ENCODE assay signal across 21 cellular contexts in the genomic region with DNA sequence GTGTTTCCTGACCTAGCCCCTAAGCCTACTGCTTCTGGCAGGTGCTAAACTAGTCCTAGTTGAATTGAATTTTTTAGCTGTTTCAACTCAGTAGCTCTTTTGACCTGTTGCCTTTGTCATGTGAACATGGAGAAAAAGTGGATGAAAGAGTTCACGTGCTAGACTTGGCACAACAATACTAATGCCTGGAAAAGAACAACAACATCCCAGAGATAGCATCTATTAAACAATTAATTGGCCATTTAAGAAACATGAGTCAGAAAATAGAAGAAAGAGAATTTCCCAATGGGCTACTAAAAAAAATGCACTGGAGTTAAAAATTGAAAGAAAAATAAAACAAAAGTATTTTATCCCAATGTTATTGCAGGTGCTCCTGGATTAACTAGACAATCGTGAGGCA. TPM values are rescaled to one million over a fixed set of nuclear protein-coding genes. Genes with fewer than 3 reads are reported as not detected.
DNase-seq lines count a peak whose midpoint lies in the region; FAIRE-seq and TF ChIP-seq lines count a peak whose summit lies in the region.
"Had no signal": no experiment of that assay in that cellular context is flagged by ENCODE, and none has a peak within 500 bp of the region (broad histone marks: within the 10 kb centered on the region; RNA-seq: fewer than 3 reads in every experiment).

No MANE protein-coding gene starts in this region.

- H3K9ac ChIP-seq in endothelial cell of umbilical vein (replicated peaks; ENCODE audit: extremely low read depth, insufficient read depth, low read length): no peak overlapping the region
- H3K9ac ChIP-seq in mesendoderm (ENCODE audit: low read length): no peak overlapping the region
- H3K9ac ChIP-seq: BLaER1 had no signal

- H3K23ac ChIP-seq in mesendoderm (ENCODE audit: low read length): no peak overlapping the region

- DNase-seq in EH (ENCODE audit: low read depth) (peak; percentile 32), cardiac fibroblast (ENCODE audit: low read depth in 2 of 2) (peak; percentile 44 to 55), endothelial cell of umbilical vein (ENCODE audit: low read depth, low spot score) (peak; percentile 94), pulmonary artery endothelial cell (ENCODE audit: low read depth, low spot score) (peak; percentile 69), vagina (ENCODE audit: extremely low spot score in 2 of 2) (no peak), Caco-2 (no peak), mesendoderm (no peak), HuH-7 (ENCODE audit: low spot score) (no peak)
- DNase-seq: 8988T; CD8-positive, alpha-beta T cell; DMS 273 treated with DMSO at 0.1 percent for 48 hours; DMS53; DND-41; GOT3; H7; HFFc6 had no signal

- WGBS in mesendoderm (ENCODE audit: extremely low coverage, insufficient coverage, low lambda C conversion rate): no CpG with 5 or more reads among the region's 2 CpGs

- H3K9me3 ChIP-seq in endothelial cell of umbilical vein (replicated peaks; ENCODE audit: control insufficient read depth, insufficient read depth, low read length) (no peaks in the 10 kb centered on the region), vagina (no peaks in the 10 kb centered on the region), Caco-2 (no peaks in the 10 kb centered on the region)

- no peaks in the 10 kb centered on the region for H4K20me1 ChIP-seq in endothelial cell of umbilical vein (replicated peaks; ENCODE audit: control insufficient read depth, extremely low read depth, insufficient read depth, low read length)
- H4K20me1 ChIP-seq: BLaER1 had no signal

- no peak overlapping the region for H2BK5ac ChIP-seq in mesendoderm (ENCODE audit: low read length)

- H3K4me1 ChIP-seq in endothelial cell of umbilical vein (ENCODE audit: control insufficient read depth, extremely low read depth, insufficient read depth, low read length) (peaks cover 12% of the 10 kb centered on the region), vagina (no peaks in the 10 kb centered on the region), Caco-2 (no peaks in the 10 kb centered on the region), mesendoderm (ENCODE audit: control insufficient read depth, low read depth, low read length) (no peaks in the 10 kb centered on the region)
- H3K4me1 ChIP-seq: BLaER1 had no signal

- dilution Hi-C loops in endothelial cell of umbilical vein (cut with MboI; ENCODE audit: extremely low pct_ligation_motif_present, low sequenced_read_pairs): no loop called here

- H3K79me2 ChIP-seq in endothelial cell of umbilical vein (ENCODE audit: control insufficient read depth, insufficient read depth, low read length): no peaks in the 10 kb centered on the region
- no peaks in the 10 kb centered on the region for H3K79me2 ChIP-seq in mesendoderm (ENCODE audit: control insufficient read depth, insufficient read depth, low read length)

- peak; percentile 80 for FAIRE-seq in endothelial cell of umbilical vein (lab: Jason Lieb, UNC)
- FAIRE-seq: G401.6, GM12891, HepG2 had no signal

- peak overlapping the region; percentile 22 for H3K4me2 ChIP-seq in endothelial cell of umbilical vein (ENCODE audit: insufficient read depth, low read length)
- H3K4me2 ChIP-seq in mesendoderm (ENCODE audit: low read length): no peak overlapping the region
- H3K4me2 ChIP-seq: BLaER1 had no signal

- H3K27ac ChIP-seq in endothelial cell of umbilical vein (ENCODE audit: insufficient read depth, low read depth, low read length) (no peak overlapping the region), vagina (no peak overlapping the region), mesendoderm (ENCODE audit: low read depth, low read length) (no peak overlapping the region)
- H3K27ac ChIP-seq: BLaER1 had no signal

- CTCF ChIA-PET in endothelial cell of umbilical vein (lab: Charles Lee): interaction anchor here (0.8 to 3.9 kb wide), 9 partner anchors 12 to 466 kb away, joined by 3 to 17 read pairs (median 13); partner anchors contain the start of gene CCDC71L
- CTCF ChIA-PET in Caco-2 (lab: Charles Lee): no interaction called here

- no peaks in the 10 kb centered on the region for H3K4me1 Mint-ChIP-seq in Caco-2 (ENCODE audit: low read depth, unreplicated experiment)

- POLR2A ChIA-PET in endothelial cell of umbilical vein (lab: Charles Lee) (interaction anchor here (1.5 to 1.7 kb wide), 2 partner anchors 15 to 53 kb away, joined by 4 to 5 read pairs; no protein-coding TSS in a partner anchor), Caco-2 (lab: Charles Lee) (no interaction called here)

- H3K36me3 ChIP-seq in endothelial cell of umbilical vein (ENCODE audit: control insufficient read depth in 2 of 2, extremely low read depth in 1 of 2, insufficient read depth in 2 of 2, low read length in 2 of 2) (no peaks in the 10 kb centered on the region), vagina (no peaks in the 10 kb centered on the region), Caco-2 (ENCODE audit: control insufficient read depth, insufficient read depth, low read length) (no peaks in the 10 kb centered on the region), mesendoderm (ENCODE audit: control insufficient read depth, insufficient read depth, low read length) (no peaks in the 10 kb centered on the region)
- H3K36me3 ChIP-seq: BLaER1 had no signal

- H2AK5ac ChIP-seq in mesendoderm (ENCODE audit: low read length): no peak overlapping the region

- no peaks in the 10 kb centered on the region for H3K9me1 ChIP-seq in endothelial cell of umbilical vein (replicated peaks; ENCODE audit: control insufficient read depth, extremely low read depth, insufficient read depth, low read length)

- no peak overlapping the region for H3K27ac Mint-ChIP-seq in Caco-2 (ENCODE audit: unreplicated experiment)
- H3K27ac Mint-ChIP-seq: CD14-positive monocyte; CD8-positive, alpha-beta T cell; HFFc6 had no signal

- H3K27me3 ChIP-seq in endothelial cell of umbilical vein (ENCODE audit: control insufficient read depth in 2 of 2, insufficient read depth in 2 of 2, low read length in 2 of 2): no peaks in the 10 kb centered on the region
- no peaks in the 10 kb centered on the region for H3K27me3 ChIP-seq in vagina
- no peaks in the 10 kb centered on the region for H3K27me3 ChIP-seq in Caco-2 (replicated peaks; ENCODE audit: control insufficient read depth, insufficient read depth, low read length)
- H3K27me3 ChIP-seq in mesendoderm (ENCODE audit: insufficient read depth, low read length, poor library complexity): no peaks in the 10 kb centered on the region
- H3K27me3 ChIP-seq: BLaER1 had no signal

- no peak overlapping the region for H2BK15ac ChIP-seq in mesendoderm (replicated peaks; ENCODE audit: low read depth)

- H4K5ac ChIP-seq in mesendoderm (ENCODE audit: low read length): no peak overlapping the region

- no peak for TF ChIP-seq POLR2A in endothelial cell of umbilical vein (IDR thresholded peaks at IDR 0.05; ENCODE audit: low read depth, low read length)
- TF ChIP-seq POLR2A in vagina (IDR thresholded peaks at IDR 0.05): no peak

- H4K8ac ChIP-seq in mesendoderm (ENCODE audit: low read depth, low read length): no peak overlapping the region

- H3K27me3 Mint-ChIP-seq in Caco-2 (ENCODE audit: insufficient read depth, unreplicated experiment): peaks cover 6% of the 10 kb centered on the region

- H3K4ac ChIP-seq in mesendoderm (ENCODE audit: low read depth, low read length): no peak overlapping the region

- H3K4me3 Mint-ChIP-seq in Caco-2 (ENCODE audit: unreplicated experiment): no peak overlapping the region
- H3K4me3 Mint-ChIP-seq: CD14-positive monocyte; CD8-positive, alpha-beta T cell; HFFc6 had no signal

- no peaks in the 10 kb centered on the region for H3K79me1 ChIP-seq in mesendoderm (ENCODE audit: low read length)

- no peak overlapping the region for H2AFZ ChIP-seq in endothelial cell of umbilical vein (ENCODE audit: low read depth, low read length)

- intact Hi-C loops in endothelial cell of umbilical vein (cut with micrococcal nuclease) (loop anchor here (1.0 to 5.0 kb wide), 2 partner anchors 51 to 101 kb away; no protein-coding TSS in a partner anchor), vagina (cut with DNase I) (no loop called here), Caco-2 (cut with micrococcal nuclease; ENCODE audit: unreplicated experiment) (no loop called here)

- H3K56ac ChIP-seq in mesendoderm (ENCODE audit: low read length): no peak overlapping the region

- no peaks in the 10 kb centered on the region for H3K36me3 Mint-ChIP-seq in Caco-2 (ENCODE audit: insufficient read depth, unreplicated experiment)
- H3K36me3 Mint-ChIP-seq: CD14-positive monocyte; CD8-positive, alpha-beta T cell had no signal

- no peak for TF ChIP-seq CTCF in cardiac fibroblast (IDR thresholded peaks at IDR 0.05; ENCODE audit: low read depth, low read length)
- TF ChIP-seq CTCF in endothelial cell of umbilical vein (IDR thresholded peaks at IDR 0.05; ENCODE audit: extremely low read depth in 1 of 2, insufficient read depth in 1 of 2, low read depth in 1 of 2, low read length in 2 of 2): no peak
- TF ChIP-seq CTCF in vagina (IDR thresholded peaks at IDR 0.05): no peak
- TF ChIP-seq CTCF in Caco-2 (IDR thresholded peaks at IDR 0.05; ENCODE audit: insufficient read depth in 1 of 2, low read depth in 1 of 2, low read length in 1 of 2, severe bottlenecking in 1 of 2, unreplicated experiment in 1 of 2): no peak

- no peak overlapping the region for H3K4me3 ChIP-seq in cardiac fibroblast (replicated peaks in 1 of 2; ENCODE audit: low read depth in 2 of 2, low read length in 2 of 2)
- H3K4me3 ChIP-seq in endothelial cell of umbilical vein (replicated peaks in 1 of 3; ENCODE audit: insufficient read depth in 1 of 3, low read depth in 1 of 3, low read length in 3 of 3): no peak overlapping the region
- no peak overlapping the region for H3K4me3 ChIP-seq in vagina
- H3K4me3 ChIP-seq in Caco-2 (ENCODE audit: low read depth, low read length): no peak overlapping the region
- no peak overlapping the region for H3K4me3 ChIP-seq in mesendoderm (ENCODE audit: low read length)
- H3K4me3 ChIP-seq: BLaER1 had no signal

- no peak overlapping the region for H3K18ac ChIP-seq in mesendoderm (ENCODE audit: low read length)

- BruUV-seq in endothelial cell of umbilical vein (replicated peaks; lab: Mats Ljungman, UMichigan): no TSS peak
- no TSS peak for BruUV-seq in Caco-2 (replicated peaks; lab: Mats Ljungman, UMichigan)

- H2BK120ac ChIP-seq in mesendoderm (ENCODE audit: low read depth, low read length): no peak overlapping the region

- H3K9me3 Mint-ChIP-seq in Caco-2 (ENCODE audit: unreplicated experiment): no peaks in the 10 kb centered on the region
- H3K9me3 Mint-ChIP-seq: CD14-positive monocyte; CD8-positive, alpha-beta T cell; HFFc6 had no signal

RNA-seq across cellular contexts. Expression of gene CCDC71L, which starts 17.8 kb away (rescaled TPM):
- total RNA-seq in endothelial cell of umbilical vein (62.5 and 65.2 TPM in 2 replicates), pulmonary artery endothelial cell (57.6 and 93.0 TPM in 2 replicates), vagina (52.5 TPM), Caco-2 (2022) (4.2 and 4.9 TPM in 2 replicates)
- 50.7 and 60.3 TPM in 2 replicates for polyA plus RNA-seq in endothelial cell of umbilical vein
- polyA plus RNA-seq in endothelial cell of umbilical vein (2011; cell fraction: cytosol; rRNA removed): 40.0 and 41.2 TPM in 2 replicates
- 25.6 and 30.8 TPM in 2 replicates for polyA plus RNA-seq in endothelial cell of umbilical vein (2011; cell fraction: nucleus; rRNA removed)
- 43.2 and 65.7 TPM in 2 replicates for polyA plus RNA-seq in endothelial cell of umbilical vein (2012)
- polyA minus RNA-seq in endothelial cell of umbilical vein: 24.6 and 28.5 TPM in 2 replicates
- polyA minus RNA-seq in endothelial cell of umbilical vein (2011; cell fraction: cytosol; rRNA and poly(A)+ RNA removed): 6.2 TPM
- polyA minus RNA-seq in endothelial cell of umbilical vein (2011; cell fraction: nucleus; rRNA and poly(A)+ RNA removed): 22.4 and 22.6 TPM in 2 replicates
- 14.0 TPM for polyA plus RNA-seq in mesendoderm (2013, experiment 1 of 2)
- 14.7 TPM for polyA plus RNA-seq in mesendoderm (2013, experiment 2 of 2)
- polyA plus RNA-seq: HepG2 had no signal

Comparison
In these comparisons a context has a peak if more than half of its experiments do, and no peak if none do; other contexts are left out.
1. DNase-seq: peak in EH (single experiment), cardiac fibroblast (2 of 2), endothelial cell of umbilical vein (single experiment) and pulmonary artery endothelial cell (single experiment); none in vagina (0 of 2), Caco-2 (0 of 2), mesendoderm (single experiment) and HuH-7 (single experiment).